In the genomic region with DNA sequence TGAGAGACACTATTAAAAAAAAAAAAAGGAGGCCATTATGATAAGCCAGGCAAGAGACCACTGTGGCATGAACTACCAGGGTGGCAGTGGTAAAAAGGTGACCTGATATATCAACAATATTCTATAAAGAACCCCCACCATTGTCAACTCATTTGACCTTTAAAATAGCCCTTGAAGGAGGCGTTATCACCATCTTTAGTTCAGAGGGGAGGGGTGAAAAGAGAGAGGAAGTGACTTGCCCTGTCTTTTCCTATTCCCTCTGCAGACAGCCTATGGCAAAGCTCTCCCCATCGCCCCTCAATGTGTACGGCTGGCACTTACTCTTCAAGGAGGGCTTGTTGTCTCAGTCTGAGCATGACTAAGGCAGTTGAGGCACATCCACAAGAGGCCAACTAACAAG, we compare ENCODE assay signal across 24 cellular contexts.
"Had no signal": no experiment of that assay in that cellular context is flagged by ENCODE, and none has a peak within 500 bp of the region (broad histone marks: within the 10 kb centered on the region; RNA-seq: fewer than 3 reads in every experiment).

No MANE protein-coding gene starts in this region.

- H3K9me3 ChIP-seq: Peyer's patch, SJSA1, SK-N-SH had no signal

- H3K4me1 ChIP-seq: Peyer's patch, SJSA1 had no signal

- DNase-seq: activated CD4-positive, alpha-beta T cell treated with anti-CD3 and anti-CD28 coated beads for 36 hours; activated CD8-positive, alpha-beta T cell treated with anti-CD3 and anti-CD28 coated beads, Interleukin-2, amount 10 ng/mL, durations not matched to agents 7 days and 5 days; activated gamma-delta T cell treated with Interleukin-2 at 50 U/mL for 16 hours; activated naive CD4-positive, alpha-beta T cell treated with anti-CD3 and anti-CD28 coated beads for 36 hours; activated T-cell treated with anti-CD3 and anti-CD28 coated beads, Interleukin-2, amount 50 U/mL, for 24 hours; amniotic stem cell; aorta; brain microvascular endothelial cell; central memory CD4-positive, alpha-beta T cell; NCI-H1092 treated with DMSO at 0.1 percent for 48 hours; NCI-H1417 treated with DMSO at 0.1 percent for 48 hours; NCI-H187 treated with DMSO at 0.1 percent for 48 hours; NCI-H2081; NCI-H226; NCI-H446 treated with DMSO at 0.1 percent for 48 hours; NCI-H524; PC-3; Peyer's patch; RPMI8226; SHP77 treated with DMSO at 0.1 percent for 48 hours; SK-N-SH had no signal

- H3K27me3 ChIP-seq: brain microvascular endothelial cell, Peyer's patch, SJSA1 had no signal

- ATAC-seq: activated CD4-positive, alpha-beta T cell treated with anti-CD3 and anti-CD28 coated beads for 36 hours; activated CD8-positive, alpha-beta T cell treated with anti-CD3 and anti-CD28 coated beads, Interleukin-2, amount 10 ng/mL, durations not matched to agents 7 days and 5 days; activated naive CD4-positive, alpha-beta T cell treated with anti-CD3 and anti-CD28 coated beads, Interleukin-2, amount 50 U/mL, for 72 hours; PC-3 had no signal

- H3K4me2 ChIP-seq: SK-N-SH had no signal

- H3K9ac ChIP-seq: SK-N-SH had no signal

- H3K27ac ChIP-seq: brain microvascular endothelial cell, Peyer's patch, SJSA1 had no signal

- H3K4me3 ChIP-seq: Peyer's patch, SJSA1 had no signal

- FAIRE-seq: TTC549 had no signal
